Comparison of ENCODE assay signal across 14 cellular contexts in the genomic region with DNA sequence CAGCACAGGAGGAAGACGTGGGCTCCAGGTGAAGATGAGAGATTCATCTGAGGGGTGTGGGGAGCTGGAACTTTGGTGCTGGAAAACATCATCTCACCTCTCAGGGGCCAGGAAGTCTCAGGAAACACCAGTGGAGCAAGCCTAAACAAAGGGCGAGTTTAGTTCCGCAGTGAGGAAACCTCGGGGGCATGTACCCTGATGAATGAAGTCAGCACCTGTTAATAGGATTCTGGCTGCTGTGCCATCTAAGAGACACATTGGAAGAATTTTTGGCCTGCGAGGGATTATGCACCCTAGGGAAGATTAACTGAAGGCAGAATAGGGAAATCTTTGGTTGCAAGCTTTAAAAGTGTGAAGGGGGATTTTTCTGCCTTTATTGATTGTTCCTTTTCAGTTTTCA.
A peak's percentile ranks its signal among the peaks of the same experiment; 100 is the strongest.
DNase-seq lines count a peak whose midpoint lies in the region; ATAC-seq and TF ChIP-seq lines count a peak whose summit lies in the region.
"Had no signal": no experiment of that assay in that cellular context is flagged by ENCODE, and none has a peak within 500 bp of the region (broad histone marks: within the 10 kb centered on the region; RNA-seq: fewer than 3 reads in every experiment).

No MANE protein-coding gene starts in this region.

- ATAC-seq in activated CD8-positive, alpha-beta T cell treated with anti-CD3 and anti-CD28 coated beads, Interleukin-2, amount 10 ng/mL, durations not matched to agents 7 days and 5 days: no peak
- no peak for ATAC-seq in activated CD8-positive, alpha-beta T cell treated with anti-CD3 and anti-CD28 coated beads for 36 hours
- ATAC-seq in HG03039 (IDR thresholded peaks at IDR 0.05; ENCODE audit: unreplicated experiment): no peak
- ATAC-seq: CD8-positive, alpha-beta T cell; HepG2 had no signal

- no peak for TF ChIP-seq CTCF in activated CD8-positive, alpha-beta T cell treated with anti-CD3 and anti-CD28 coated beads for 36 hours (IDR thresholded peaks at IDR 0.05)

- H3K27me3 Mint-ChIP-seq in activated CD8-positive, alpha-beta T cell treated with anti-CD3 and anti-CD28 coated beads, Interleukin-2, amount 10 ng/mL, durations not matched to agents 7 days and 5 days (ENCODE audit: low read depth): no peaks in the 10 kb centered on the region
- H3K27me3 Mint-ChIP-seq in activated CD8-positive, alpha-beta T cell treated with anti-CD3 and anti-CD28 coated beads for 36 hours: no peaks in the 10 kb centered on the region
- H3K27me3 Mint-ChIP-seq: B cell had no signal

- POLR2A ChIA-PET in activated CD8-positive, alpha-beta T cell treated with anti-CD3 and anti-CD28 coated beads, Interleukin-2, amount 10 ng/mL, durations not matched to agents 7 days and 5 days (lab: Charles Lee): no interaction called here
- POLR2A ChIA-PET in activated CD8-positive, alpha-beta T cell treated with anti-CD3 and anti-CD28 coated beads for 36 hours (lab: Charles Lee): no interaction called here

- no peaks in the 10 kb centered on the region for H3K4me1 Mint-ChIP-seq in activated CD8-positive, alpha-beta T cell treated with anti-CD3 and anti-CD28 coated beads, Interleukin-2, amount 10 ng/mL, durations not matched to agents 7 days and 5 days (ENCODE audit: low read depth)
- H3K4me1 Mint-ChIP-seq in activated CD8-positive, alpha-beta T cell treated with anti-CD3 and anti-CD28 coated beads for 36 hours (ENCODE audit: low read depth): no peaks in the 10 kb centered on the region
- H3K4me1 Mint-ChIP-seq: B cell had no signal

- peaks cover 11% of the 10 kb centered on the region for H3K4me1 ChIP-seq in SJCRH30

- CTCF ChIA-PET in activated CD8-positive, alpha-beta T cell treated with anti-CD3 and anti-CD28 coated beads, Interleukin-2, amount 10 ng/mL, durations not matched to agents 7 days and 5 days (lab: Charles Lee): interaction anchor here (0.6 kb wide), 1 partner anchor 328 kb away, joined by 3 read pairs; no protein-coding TSS in a partner anchor
- CTCF ChIA-PET in activated CD8-positive, alpha-beta T cell treated with anti-CD3 and anti-CD28 coated beads for 36 hours (lab: Charles Lee): interaction anchor here (1.1 to 1.5 kb wide), 3 partner anchors 12 to 56 kb away, joined by 3 to 4 read pairs (median 3); no protein-coding TSS in a partner anchor

- no peaks in the 10 kb centered on the region for H3K9me3 ChIP-seq in SJCRH30 (replicated peaks)
- H3K9me3 ChIP-seq: BLaER1 treated with 17β-estradiol and CSF1 and Interleukin-3, amounts not matched to agents 10 nM and 100 nM had no signal

- H3K27ac Mint-ChIP-seq in activated CD8-positive, alpha-beta T cell treated with anti-CD3 and anti-CD28 coated beads, Interleukin-2, amount 10 ng/mL, durations not matched to agents 7 days and 5 days: peak overlapping the region; percentile 25
- H3K27ac Mint-ChIP-seq in activated CD8-positive, alpha-beta T cell treated with anti-CD3 and anti-CD28 coated beads for 36 hours: no peak overlapping the region
- H3K27ac Mint-ChIP-seq: B cell; CD8-positive, alpha-beta T cell had no signal

- H3K27ac ChIP-seq in SJCRH30: peak overlapping the region; percentile 34
- H3K27ac ChIP-seq: BLaER1 treated with 17β-estradiol and CSF1 and Interleukin-3, amounts not matched to agents 10 nM and 100 nM had no signal

- no peaks in the 10 kb centered on the region for H3K9me3 Mint-ChIP-seq in activated CD8-positive, alpha-beta T cell treated with anti-CD3 and anti-CD28 coated beads, Interleukin-2, amount 10 ng/mL, durations not matched to agents 7 days and 5 days (ENCODE audit: insufficient read depth)
- H3K9me3 Mint-ChIP-seq in activated CD8-positive, alpha-beta T cell treated with anti-CD3 and anti-CD28 coated beads for 36 hours: no peaks in the 10 kb centered on the region
- H3K9me3 Mint-ChIP-seq: CD8-positive, alpha-beta T cell; H9 had no signal

- no peaks in the 10 kb centered on the region for H3K27me3 ChIP-seq in SJCRH30
- H3K27me3 ChIP-seq: BLaER1 treated with 17β-estradiol and CSF1 and Interleukin-3, amounts not matched to agents 10 nM and 100 nM had no signal

- no peak for DNase-seq in activated CD8-positive, alpha-beta T cell treated with anti-CD3 and anti-CD28 coated beads, Interleukin-2, amount 10 ng/mL, durations not matched to agents 7 days and 5 days
- no peak for DNase-seq in activated CD8-positive, alpha-beta T cell treated with anti-CD3 and anti-CD28 coated beads for 36 hours
- DNase-seq in SJCRH30: peak; percentile 53 to 81
- peak; percentile 16 for DNase-seq in posterior vena cava (ENCODE audit: low spot score)
- DNase-seq in stimulated activated CD4-positive, alpha-beta T cell treated with anti-CD3 and anti-CD28 coated beads, Interleukin-1b, Interleukin-23, amount 100 ng/mL, for 48 hours: no peak
- DNase-seq: Calu3; CD8-positive, alpha-beta T cell; DMS79 treated with DMSO at 0.1 percent for 48 hours; GF-D8; H9 had no signal

- no peak overlapping the region for H3K4me3 Mint-ChIP-seq in activated CD8-positive, alpha-beta T cell treated with anti-CD3 and anti-CD28 coated beads, Interleukin-2, amount 10 ng/mL, durations not matched to agents 7 days and 5 days
- H3K4me3 Mint-ChIP-seq in activated CD8-positive, alpha-beta T cell treated with anti-CD3 and anti-CD28 coated beads for 36 hours: no peak overlapping the region
- H3K4me3 Mint-ChIP-seq: B cell; CD8-positive, alpha-beta T cell; H9 had no signal

- no peak overlapping the region for H3K4me3 ChIP-seq in SJCRH30
- H3K4me3 ChIP-seq: BLaER1 treated with 17β-estradiol and CSF1 and Interleukin-3, amounts not matched to agents 10 nM and 100 nM had no signal

- H3K36me3 Mint-ChIP-seq in activated CD8-positive, alpha-beta T cell treated with anti-CD3 and anti-CD28 coated beads, Interleukin-2, amount 10 ng/mL, durations not matched to agents 7 days and 5 days (ENCODE audit: low read depth): peaks cover 47% of the 10 kb centered on the region
- H3K36me3 Mint-ChIP-seq in activated CD8-positive, alpha-beta T cell treated with anti-CD3 and anti-CD28 coated beads for 36 hours (ENCODE audit: low read depth): peaks cover 26% of the 10 kb centered on the region

- intact Hi-C loops in activated CD8-positive, alpha-beta T cell treated with anti-CD3 and anti-CD28 coated beads for 36 hours (cut with micrococcal nuclease): no loop called here
- intact Hi-C loops in posterior vena cava (cut with DNase I): no loop called here

- H3K36me3 ChIP-seq in SJCRH30: peaks cover 12% of the 10 kb centered on the region

Comparison
In these comparisons a context has a peak if more than half of its experiments do, and no peak if none do; other contexts are left out.
1. DNase-seq: peak in SJCRH30 (2 of 2) and posterior vena cava (single experiment); none in activated CD8-positive, alpha-beta T cell treated with anti-CD3 and anti-CD28 coated beads, Interleukin-2, amount 10 ng/mL, durations not matched to agents 7 days and 5 days (single experiment), activated CD8-positive, alpha-beta T cell treated with anti-CD3 and anti-CD28 coated beads for 36 hours (single experiment) and stimulated activated CD4-positive, alpha-beta T cell treated with anti-CD3 and anti-CD28 coated beads, Interleukin-1b, Interleukin-23, amount 100 ng/mL, for 48 hours (single experiment).